ENCODE assay signal across 19 cellular contexts in the genomic region with DNA sequence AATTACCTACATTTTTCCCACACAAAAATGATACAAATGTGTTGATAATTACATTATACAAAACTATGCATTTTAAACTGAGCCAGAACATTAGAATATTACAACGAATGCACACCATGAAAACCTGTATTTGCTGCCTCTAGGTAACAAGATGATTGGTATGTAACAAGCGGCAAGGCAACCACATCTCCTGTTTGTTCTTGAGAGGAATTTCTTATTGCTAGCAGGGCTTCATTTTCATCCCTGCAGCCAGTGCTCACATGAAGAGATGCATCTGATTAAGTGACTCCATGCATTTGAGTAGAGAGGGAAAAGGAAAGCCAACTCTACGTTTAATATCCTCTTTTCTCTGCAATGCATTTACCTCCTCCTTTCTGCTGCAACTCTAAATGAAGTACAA. TPM values are rescaled to one million over a fixed set of nuclear protein-coding genes. Genes with fewer than 3 reads are reported as not detected.
DNase-seq lines count a peak whose midpoint lies in the region; ATAC-seq and TF ChIP-seq lines count a peak whose summit lies in the region.
"Had no signal": no experiment of that assay in that cellular context is flagged by ENCODE, and none has a peak within 500 bp of the region (broad histone marks: within the 10 kb centered on the region; RNA-seq: fewer than 3 reads in every experiment).

No MANE protein-coding gene starts in this region.

- H3K4me3 ChIP-seq in Panc1 (ENCODE audit: low read depth in 2 of 2, low read length in 2 of 2) (no peak overlapping the region), endodermal cell (ENCODE audit: low read length) (no peak overlapping the region), neuron (ENCODE audit: low read length) (no peak overlapping the region)
- H3K4me3 ChIP-seq: K562 had no signal

- no peaks in the 10 kb centered on the region for H3K27me3 ChIP-seq in Panc1 (ENCODE audit: control insufficient read depth, insufficient read depth, low read length)
- H3K27me3 ChIP-seq in endodermal cell (ENCODE audit: control insufficient read depth, insufficient read depth, low read length, poor library complexity, severe bottlenecking) = no peaks in the 10 kb centered on the region
- no peaks in the 10 kb centered on the region for H3K27me3 ChIP-seq in neuron (ENCODE audit: insufficient read depth, low read length)

- peak overlapping the region; percentile 34; the same call in 1 of the 2 replicates for H3K27ac ChIP-seq in Panc1 (ENCODE audit: low read length)
- peak overlapping the region; percentile 12 for H3K27ac ChIP-seq in endodermal cell (ENCODE audit: low read depth, low read length)
- H3K27ac ChIP-seq: HL-60 had no signal

- H2AFZ ChIP-seq in neuron (ENCODE audit: low read depth, low read length) = peak overlapping the region; percentile 57

- H3K4me1 ChIP-seq in Panc1 (ENCODE audit: control insufficient read depth, insufficient read depth, low read length) (peaks cover 13% of the 10 kb centered on the region), endodermal cell (ENCODE audit: control insufficient read depth, insufficient read depth, low read length) (peaks cover 3% of the 10 kb centered on the region), neuron (ENCODE audit: insufficient read depth, low read length) (peaks cover 17% of the 10 kb centered on the region)

- H3K9me3 Mint-ChIP-seq in endodermal cell = no peaks in the 10 kb centered on the region
- H3K9me3 Mint-ChIP-seq: CD4-positive, CD25-positive, alpha-beta regulatory T cell had no signal

- H3K9me3 ChIP-seq in Panc1 (ENCODE audit: control insufficient read depth, insufficient read depth, low read depth, low read length) (no peaks in the 10 kb centered on the region), endodermal cell (ENCODE audit: control insufficient read depth, low read length) (no peaks in the 10 kb centered on the region), neuron (ENCODE audit: low read length) (peaks cover 2% of the 10 kb centered on the region)

- BruUV-seq in Panc1 (replicated peaks; lab: Mats Ljungman, UMichigan) = no TSS peak

- H3K4me1 Mint-ChIP-seq in endodermal cell = peaks cover 9% of the 10 kb centered on the region
- H3K4me1 Mint-ChIP-seq: CD4-positive, CD25-positive, alpha-beta regulatory T cell had no signal

- POLR2A ChIA-PET in Panc1 (lab: Charles Lee) = no interaction called here

- no peaks in the 10 kb centered on the region for H3K27me3 Mint-ChIP-seq in endodermal cell (ENCODE audit: insufficient read depth)
- H3K27me3 Mint-ChIP-seq: CD4-positive, CD25-positive, alpha-beta regulatory T cell had no signal

- WGBS in endodermal cell (ENCODE audit: insufficient coverage in 1 of 2, insufficient read length in 1 of 2), 2 experiments = 86 to 90% methylated on average over 1 to 3 of the region's 3 CpGs

- in situ Hi-C loops in Panc1 (cut with HindIII; ENCODE audit: low pct_unique_long_range_greater_than_20kb, low sequenced_read_pairs) = no loop called here

- ATAC-seq in Panc1 (peak; percentile 43; the same call in 1 of the 2 replicates), HG03039 (IDR thresholded peaks at IDR 0.05; ENCODE audit: unreplicated experiment) (no peak), HG02678 (IDR thresholded peaks at IDR 0.05; ENCODE audit: unreplicated experiment) (no peak)
- ATAC-seq: HepG2, K562 had no signal

- no peak overlapping the region for H3K27ac Mint-ChIP-seq in endodermal cell
- H3K27ac Mint-ChIP-seq: CD4-positive, CD25-positive, alpha-beta regulatory T cell had no signal

- no peaks in the 10 kb centered on the region for H3K36me3 Mint-ChIP-seq in endodermal cell (ENCODE audit: low read depth)

- DNase-seq in EH (ENCODE audit: low read depth) = peak; percentile 41
- DNase-seq in Panc1 (ENCODE audit: low read depth, low spot score) = no peak
- DNase-seq in endodermal cell = no peak
- DNase-seq in islet precursor cell = no peak
- DNase-seq: CD4-positive, CD25-positive, alpha-beta regulatory T cell; H7; NCI-H1092; NCI-H1436; NCI-H187 treated with DMSO at 0.1 percent for 48 hours; NCI-H226; NCI-H524 treated with DMSO at 0.1 percent for 48 hours; NCI-H82; SW 1271 had no signal

- CTCF ChIA-PET in Panc1 (lab: Charles Lee) = no interaction called here

- no peak overlapping the region for H3K4me3 Mint-ChIP-seq in endodermal cell
- H3K4me3 Mint-ChIP-seq: CD4-positive, CD25-positive, alpha-beta regulatory T cell had no signal

- no peak overlapping the region for H3K9ac ChIP-seq in endodermal cell (ENCODE audit: extremely low read depth, low read length, poor library complexity, severe bottlenecking)

- H3K36me3 ChIP-seq in Panc1 (ENCODE audit: control insufficient read depth, insufficient read depth, low read length) (no peaks in the 10 kb centered on the region), endodermal cell (ENCODE audit: control insufficient read depth, insufficient read depth, low read length) (no peaks in the 10 kb centered on the region), neuron (ENCODE audit: insufficient read depth, low read length) (no peaks in the 10 kb centered on the region)

- no peak for TF ChIP-seq CTCF in Panc1 (IDR thresholded peaks at IDR 0.05)
- no peak for TF ChIP-seq CTCF in endodermal cell (conservative IDR thresholded peaks at IDR 0.05)

- intact Hi-C loops in Panc1 (cut with micrococcal nuclease; ENCODE audit: unreplicated experiment) = no loop called here

RNA-seq across cellular contexts. Expression of gene FRMD3, which starts 36.6 kb away (rescaled TPM):
- total RNA-seq in Panc1 (2021; ENCODE audit: unreplicated experiment) (14.5 TPM), endodermal cell (under 1 TPM; 0.13 to 0.35 TPM)
- polyA plus RNA-seq in Panc1 (2012; ENCODE audit: insufficient read length) = 7.7 TPM
- polyA plus RNA-seq in endodermal cell (2013, experiment 1 of 2) = 3.0 TPM
- 2.2 TPM for polyA plus RNA-seq in endodermal cell (2013, experiment 2 of 2)

Comparison
In these comparisons a context has a peak if more than half of its experiments do, and no peak if none do; other contexts are left out.
1. RNA of gene FRMD3, which starts 36.6 kb away (total RNA-seq): 14.5 TPM in Panc1 (single experiment); 0.13 to 0.35 TPM in endodermal cell; every median in the first group is over 10 times any median in the second.